8 cellular contexts compared by ENCODE assay signal in the genomic region with DNA sequence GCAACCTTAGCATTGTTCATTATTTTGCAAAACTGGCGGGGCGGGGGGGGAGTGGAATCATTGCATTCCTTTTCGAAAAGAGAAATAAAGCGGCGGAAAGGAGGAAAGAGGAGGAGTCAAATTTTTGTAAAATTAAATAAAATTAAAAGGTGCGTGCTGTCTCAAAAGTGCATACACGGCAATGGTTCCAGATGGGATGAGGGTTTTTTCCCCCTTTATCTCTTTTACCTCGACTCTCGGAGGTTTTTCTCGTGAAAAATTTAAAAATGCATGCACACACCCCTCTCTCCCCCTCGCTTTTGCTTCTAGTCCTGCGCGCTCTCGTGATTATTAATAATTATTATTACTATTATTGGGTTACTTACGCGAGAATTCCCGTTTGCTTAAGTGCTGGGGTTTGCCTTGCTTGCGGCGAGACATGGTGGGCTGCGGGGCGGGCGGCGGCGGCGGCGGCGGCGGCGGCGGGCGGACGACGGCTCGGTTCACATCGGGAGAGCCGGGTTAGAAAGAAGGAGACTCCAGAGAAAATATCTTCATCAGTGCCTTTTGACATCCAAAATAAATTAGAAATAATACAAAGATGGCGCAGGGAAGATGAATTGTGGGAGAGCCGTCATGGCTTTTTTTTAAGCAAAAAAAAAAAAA. TPM values are rescaled to one million over a fixed set of nuclear protein-coding genes. Genes with fewer than 3 reads are reported as not detected.
DNase-seq lines count a peak whose midpoint lies in the region; ATAC-seq, FAIRE-seq and TF ChIP-seq lines count a peak whose summit lies in the region.

No MANE protein-coding gene starts in this region.

- no peaks in the 10 kb centered on the region for H3K9me3 ChIP-seq in astrocyte (ENCODE audit: insufficient read depth, low read depth, low read length)
- no peaks in the 10 kb centered on the region for H3K9me3 ChIP-seq in right lobe of liver
- H3K9me3 ChIP-seq in tibial artery, result no peaks in the 10 kb centered on the region

- H3K27me3 Mint-ChIP-seq in activated naive CD4-positive, alpha-beta T cell treated with anti-CD3 and anti-CD28 coated beads, Interleukin-2, amount 10 ng/mL, durations not matched to agents 7 days and 5 days, result peaks cover 95% of the 10 kb centered on the region
- peaks cover 3% of the 10 kb centered on the region for H3K27me3 Mint-ChIP-seq in astrocyte (ENCODE audit: low read depth, unreplicated experiment)

- WGBS in right lobe of liver (ENCODE audit: insufficient coverage, low coverage, low lambda C conversion rate, missing lambda C conversion rate), result 4% methylated on average over 38 of the region's 38 CpGs

- H3K27ac Mint-ChIP-seq in activated naive CD4-positive, alpha-beta T cell treated with anti-CD3 and anti-CD28 coated beads, Interleukin-2, amount 10 ng/mL, durations not matched to agents 7 days and 5 days, result no peak overlapping the region
- H3K27ac Mint-ChIP-seq in activated naive CD4-positive, alpha-beta T cell treated with anti-CD3 and anti-CD28 coated beads, Interleukin-2, amount 50 U/mL, for 72 hours, result no peak overlapping the region
- H3K27ac Mint-ChIP-seq in astrocyte (ENCODE audit: unreplicated experiment), result peak overlapping the region; percentile 82

- no peak for TF ChIP-seq POLR2A in right lobe of liver (IDR thresholded peaks at IDR 0.05)

- H3K4me1 Mint-ChIP-seq in activated naive CD4-positive, alpha-beta T cell treated with anti-CD3 and anti-CD28 coated beads, Interleukin-2, amount 10 ng/mL, durations not matched to agents 7 days and 5 days, result peaks cover 56% of the 10 kb centered on the region
- H3K4me1 Mint-ChIP-seq in astrocyte (ENCODE audit: low read depth, unreplicated experiment), result peaks cover 14% of the 10 kb centered on the region

- CTCF ChIA-PET in activated naive CD4-positive, alpha-beta T cell treated with anti-CD3 and anti-CD28 coated beads, Interleukin-2, amount 10 ng/mL, durations not matched to agents 7 days and 5 days (lab: Charles Lee), result no interaction called here

- FAIRE-seq in astrocyte (lab: Jason Lieb, UNC), result no peak

- no peak for DNase-seq in activated naive CD4-positive, alpha-beta T cell treated with anti-CD3 and anti-CD28 coated beads, Interleukin-2, amount 10 ng/mL, durations not matched to agents 7 days and 5 days
- no peak for DNase-seq in activated naive CD4-positive, alpha-beta T cell treated with anti-CD3 and anti-CD28 coated beads, Interleukin-2, amount 50 U/mL, for 72 hours (ENCODE audit: low spot score in 2 of 2)
- DNase-seq in astrocyte (ENCODE audit: low read depth) (no peak), right lobe of liver (no peak), tibial artery (no peak), COLO668 (lab: John Stamatoyannopoulos, UW; ENCODE audit: unreplicated experiment) (no peak), posterior vena cava (ENCODE audit: low spot score) (no peak)

- intact Hi-C loops in right lobe of liver (cut with DNase I), result loop anchor here in 1 of 2 donors (10.0 kb wide), 1 partner anchor 1258 kb away; no protein-coding TSS in a partner anchor
- intact Hi-C loops in tibial artery (cut with DNase I; ENCODE audit: low total_unique reads), result no loop called here
- intact Hi-C loops in posterior vena cava (cut with DNase I), result no loop called here

- H3K27me3 ChIP-seq in astrocyte (ENCODE audit: insufficient read depth, low read length) (peaks cover 26% of the 10 kb centered on the region), right lobe of liver (peaks cover 5 to 26% of the 10 kb centered on the region in 2 donors), tibial artery (peaks cover 7 to 93% of the 10 kb centered on the region in 2 donors)

- peak overlapping the region; percentile 99 for H3K4me2 ChIP-seq in astrocyte (ENCODE audit: low read length)

- peak overlapping the region; percentile 65 for H2AFZ ChIP-seq in astrocyte (ENCODE audit: low read depth, low read length)

- H3K4me3 Mint-ChIP-seq in activated naive CD4-positive, alpha-beta T cell treated with anti-CD3 and anti-CD28 coated beads, Interleukin-2, amount 10 ng/mL, durations not matched to agents 7 days and 5 days, result peak overlapping the region; percentile 21
- peak overlapping the region; percentile 97 for H3K4me3 Mint-ChIP-seq in astrocyte (ENCODE audit: unreplicated experiment)

- H3K27ac ChIP-seq in astrocyte (ENCODE audit: low read depth, low read length), result peak overlapping the region; percentile 68
- H3K27ac ChIP-seq in right lobe of liver, result no peak overlapping the region
- H3K27ac ChIP-seq in tibial artery, result no peak overlapping the region

- peaks cover 15% of the 10 kb centered on the region for H3K4me1 ChIP-seq in astrocyte (ENCODE audit: insufficient read depth, low read length)
- H3K4me1 ChIP-seq in right lobe of liver, result peaks cover 0 to 60% (median 9%) of the 10 kb centered on the region in 4 donors
- peaks cover 0 to 77% (median 66%) of the 10 kb centered on the region in 4 donors for H3K4me1 ChIP-seq in tibial artery

- TF ChIP-seq CTCF in astrocyte (IDR thresholded peaks at IDR 0.05; ENCODE audit: insufficient read depth, low read depth, low read length), result no peak
- no peak for TF ChIP-seq CTCF in right lobe of liver (IDR thresholded peaks at IDR 0.05)
- TF ChIP-seq CTCF in tibial artery (IDR thresholded peaks at IDR 0.05), result no peak

- peak overlapping the region; percentile 91 for H3K4me3 ChIP-seq in astrocyte (ENCODE audit: insufficient read depth, low read depth, low read length)
- peak overlapping the region in 2 of 3 donors; percentile 39 to 53 for H3K4me3 ChIP-seq in right lobe of liver
- peak overlapping the region; percentile 42 to 56 for H3K4me3 ChIP-seq in tibial artery

- no peaks in the 10 kb centered on the region for H3K36me3 Mint-ChIP-seq in activated naive CD4-positive, alpha-beta T cell treated with anti-CD3 and anti-CD28 coated beads, Interleukin-2, amount 10 ng/mL, durations not matched to agents 7 days and 5 days
- peaks cover 0 to 4% of the 10 kb centered on the region in 2 donors for H3K36me3 Mint-ChIP-seq in activated naive CD4-positive, alpha-beta T cell treated with anti-CD3 and anti-CD28 coated beads, Interleukin-2, amount 50 U/mL, for 72 hours
- H3K36me3 Mint-ChIP-seq in astrocyte (ENCODE audit: low read depth, unreplicated experiment), result no peaks in the 10 kb centered on the region

- H3K9me3 Mint-ChIP-seq in activated naive CD4-positive, alpha-beta T cell treated with anti-CD3 and anti-CD28 coated beads, Interleukin-2, amount 10 ng/mL, durations not matched to agents 7 days and 5 days, result no peaks in the 10 kb centered on the region
- no peaks in the 10 kb centered on the region for H3K9me3 Mint-ChIP-seq in activated naive CD4-positive, alpha-beta T cell treated with anti-CD3 and anti-CD28 coated beads, Interleukin-2, amount 50 U/mL, for 72 hours
- no peaks in the 10 kb centered on the region for H3K9me3 Mint-ChIP-seq in astrocyte (ENCODE audit: unreplicated experiment)

- H3K9ac ChIP-seq in astrocyte (ENCODE audit: low read length), result peak overlapping the region; percentile 86

- H3K36me3 ChIP-seq in astrocyte (ENCODE audit: insufficient read depth, low read length) (no peaks in the 10 kb centered on the region), right lobe of liver (no peaks in the 10 kb centered on the region), tibial artery (no peaks in the 10 kb centered on the region)

- ATAC-seq in activated naive CD4-positive, alpha-beta T cell treated with anti-CD3 and anti-CD28 coated beads, Interleukin-2, amount 50 U/mL, for 72 hours, result no peak
- ATAC-seq in right lobe of liver (no peak), GM18867 (IDR thresholded peaks at IDR 0.05; ENCODE audit: unreplicated experiment) (no peak)

- peaks cover 45% of the 10 kb centered on the region for H3K79me2 ChIP-seq in astrocyte (ENCODE audit: insufficient read depth, low read length)

- H4K20me1 ChIP-seq in astrocyte (ENCODE audit: insufficient read depth, low read length), result peaks cover under 1% of the 10 kb centered on the region

RNA-seq across cellular contexts. Expression of a gene that starts 0.5 kb away (rescaled TPM):
- total RNA-seq in activated naive CD4-positive, alpha-beta T cell treated with anti-CD3 and anti-CD28 coated beads, Interleukin-2, amount 50 U/mL, for 72 hours, result under 1 TPM; 0.05 to 0.25 TPM
- total RNA-seq in astrocyte (29.8 and 32.0 TPM in 2 replicates), right lobe of liver (under 1 TPM; 0.06 to 0.80 (median 0.37) TPM), posterior vena cava (1 to 10 TPM in 1 of 2 donors, under 1 TPM in 1; 0.71 to 2.0 TPM)

Comparison
In these comparisons a context has a peak if more than half of its experiments do, and no peak if none do; other contexts are left out.
1. RNA of a gene that starts 0.5 kb away (total RNA-seq): 29.8 to 32.0 TPM in astrocyte; 0.71 to 2.0 TPM in posterior vena cava, 0.06 to 0.80 TPM in right lobe of liver and 0.05 to 0.25 TPM in activated naive CD4-positive, alpha-beta T cell treated with anti-CD3 and anti-CD28 coated beads, Interleukin-2, amount 50 U/mL, for 72 hours; every median in the first group is over 10 times any median in the second.
2. Peak in every context shown above with its lines, with median percentiles within 50 percentile points of each other: H3K4me3 ChIP-seq.